8 cellular contexts compared by ENCODE assay signal in genomic region chr16:53022374-53022773, GRCh38. TPM values are rescaled to one million over a fixed set of nuclear protein-coding genes. Genes with fewer than 3 reads are reported as not detected.
DNase-seq lines count a peak whose midpoint lies in the region; ATAC-seq, FAIRE-seq and TF ChIP-seq lines count a peak whose summit lies in the region.

No MANE protein-coding gene starts in this region.

- H2AFZ ChIP-seq in neural progenitor cell (replicated peaks): peak overlapping the region; percentile 61

- H4K20me1 ChIP-seq in neural progenitor cell (ENCODE audit: low read depth): no peaks in the 10 kb centered on the region

- no peak overlapping the region for H3K27ac ChIP-seq in neural progenitor cell

- FAIRE-seq in RCC 7860 (lab: Jason Lieb, UNC): no peak

- no peaks in the 10 kb centered on the region for H3F3A ChIP-seq in neural progenitor cell (ENCODE audit: low read depth)

- no peaks in the 10 kb centered on the region for H3K27me3 Mint-ChIP-seq in neural progenitor cell (ENCODE audit: insufficient read depth, low read depth)

- DNase-seq in activated CD4-positive, alpha-beta T cell treated with anti-CD3 and anti-CD28 coated beads, Interleukin-2, amount 50 U/mL, for 48 hours: peak; percentile 3 to 10
- DNase-seq in activated CD4-positive, alpha-beta T cell treated with anti-CD3 and anti-CD28 coated beads, Interleukin-2, amount 50 U/mL, for 4 hours: no peak
- DNase-seq in Kasumi-1 (lab: John Stamatoyannopoulos, UW) (peak; percentile 66 to 85), RCC 7860 (ENCODE audit: low spot score) (peak; percentile 28), neural progenitor cell (ENCODE audit: low spot score) (peak; percentile 84)
- DNase-seq in activated effector memory CD4-positive, alpha-beta T cell treated with Interleukin-2 at 50 U/mL for 16 hours: no peak

- H3K9ac ChIP-seq in neural progenitor cell: no peak overlapping the region

- H3K79me2 ChIP-seq in neural progenitor cell (ENCODE audit: low read depth): no peaks in the 10 kb centered on the region

- H3K9me3 ChIP-seq in neural progenitor cell (ENCODE audit: low read depth): no peaks in the 10 kb centered on the region

- H3K4me3 ChIP-seq in neural progenitor cell: no peak overlapping the region

- no peaks in the 10 kb centered on the region for H3K4me1 ChIP-seq in neural progenitor cell

- H3K4me2 ChIP-seq in neural progenitor cell: no peak overlapping the region

- no peak overlapping the region for H3K4me3 Mint-ChIP-seq in neural progenitor cell

- H3K27ac Mint-ChIP-seq in neural progenitor cell: no peak overlapping the region

- peak; percentile 86 for TF ChIP-seq CTCF in neural progenitor cell (IDR thresholded peaks at IDR 0.05)

- no peaks in the 10 kb centered on the region for H3K27me3 ChIP-seq in neural progenitor cell

- H3K9me3 Mint-ChIP-seq in neural progenitor cell: no peaks in the 10 kb centered on the region

- ATAC-seq in esophagus mucosa (peak; percentile 82), HG03175 (IDR thresholded peaks at IDR 0.05; ENCODE audit: unreplicated experiment) (no peak)

- H3K36me3 Mint-ChIP-seq in neural progenitor cell: no peaks in the 10 kb centered on the region

- H3K36me3 ChIP-seq in neural progenitor cell: no peaks in the 10 kb centered on the region

- peaks cover 2% of the 10 kb centered on the region for H3K4me1 Mint-ChIP-seq in neural progenitor cell

RNA-seq across cellular contexts. Expression of gene CHD9NB, which starts 30.3 kb away (rescaled TPM):
- total RNA-seq in esophagus mucosa (2.2 TPM), neural progenitor cell (ENCODE audit: low replicate concordance) (3.0 and 4.1 TPM in 2 replicates)

RNA-seq across cellular contexts. Expression of gene CHD9, which starts 32.4 kb away (rescaled TPM):
- total RNA-seq in esophagus mucosa (39.3 TPM), neural progenitor cell (ENCODE audit: low replicate concordance) (52.7 and 86.0 TPM in 2 replicates)

Comparison
In these comparisons a context has a peak if more than half of its experiments do, and no peak if none do; other contexts are left out.
1. DNase-seq: peak in activated CD4-positive, alpha-beta T cell treated with anti-CD3 and anti-CD28 coated beads, Interleukin-2, amount 50 U/mL, for 48 hours (2 of 2), Kasumi-1 (2 of 2), RCC 7860 (single experiment) and neural progenitor cell (single experiment); none in activated CD4-positive, alpha-beta T cell treated with anti-CD3 and anti-CD28 coated beads, Interleukin-2, amount 50 U/mL, for 4 hours (0 of 2) and activated effector memory CD4-positive, alpha-beta T cell treated with Interleukin-2 at 50 U/mL for 16 hours (single experiment).